1 cellular context compared by ENCODE assay signal in genomic region chr7:20201380-20201779, GRCh38.
A peak's percentile ranks its signal among the peaks of the same experiment; 100 is the strongest.
TF ChIP-seq lines count a peak whose summit lies in the region.

No MANE protein-coding gene starts in this region.

TF ChIP-seq in GM12878, 131 proteins besides CTCF, POLR2A, EP300 and RAD21 (continued from another document):
- TF ChIP-seq, protein P1, sequence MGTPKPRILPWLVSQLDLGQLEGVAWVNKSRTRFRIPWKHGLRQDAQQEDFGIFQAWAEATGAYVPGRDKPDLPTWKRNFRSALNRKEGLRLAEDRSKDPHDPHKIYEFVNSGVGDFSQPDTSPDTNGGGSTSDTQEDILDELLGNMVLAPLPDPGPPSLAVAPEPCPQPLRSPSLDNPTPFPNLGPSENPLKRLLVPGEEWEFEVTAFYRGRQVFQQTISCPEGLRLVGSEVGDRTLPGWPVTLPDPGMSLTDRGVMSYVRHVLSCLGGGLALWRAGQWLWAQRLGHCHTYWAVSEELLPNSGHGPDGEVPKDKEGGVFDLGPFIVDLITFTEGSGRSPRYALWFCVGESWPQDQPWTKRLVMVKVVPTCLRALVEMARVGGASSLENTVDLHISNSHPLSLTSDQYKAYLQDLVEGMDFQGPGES (IDR thresholded peaks at IDR 0.05) = no peak
- TF ChIP-seq MYB (IDR thresholded peaks at IDR 0.05; ENCODE audit: borderline replicate concordance, low read depth, low read length) = no peak
- no peak for TF ChIP-seq CBX3 (IDR thresholded peaks at IDR 0.05; ENCODE audit: borderline replicate concordance, low read depth)
- TF ChIP-seq, protein P2, sequence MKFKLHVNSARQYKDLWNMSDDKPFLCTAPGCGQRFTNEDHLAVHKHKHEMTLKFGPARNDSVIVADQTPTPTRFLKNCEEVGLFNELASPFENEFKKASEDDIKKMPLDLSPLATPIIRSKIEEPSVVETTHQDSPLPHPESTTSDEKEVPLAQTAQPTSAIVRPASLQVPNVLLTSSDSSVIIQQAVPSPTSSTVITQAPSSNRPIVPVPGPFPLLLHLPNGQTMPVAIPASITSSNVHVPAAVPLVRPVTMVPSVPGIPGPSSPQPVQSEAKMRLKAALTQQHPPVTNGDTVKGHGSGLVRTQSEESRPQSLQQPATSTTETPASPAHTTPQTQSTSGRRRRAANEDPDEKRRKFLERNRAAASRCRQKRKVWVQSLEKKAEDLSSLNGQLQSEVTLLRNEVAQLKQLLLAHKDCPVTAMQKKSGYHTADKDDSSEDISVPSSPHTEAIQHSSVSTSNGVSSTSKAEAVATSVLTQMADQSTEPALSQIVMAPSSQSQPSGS (IDR thresholded peaks at IDR 0.05; ENCODE audit: low read length) = peak; percentile 38; the same call in 1 of the 2 replicates
- TF ChIP-seq HDGF (IDR thresholded peaks at IDR 0.05) = peak; percentile 70; the same call in 1 of the 2 replicates
- no peak for TF ChIP-seq TCF7 (IDR thresholded peaks at IDR 0.05; ENCODE audit: borderline replicate concordance)
- TF ChIP-seq CUX1 (IDR thresholded peaks at IDR 0.05; ENCODE audit: insufficient replicate concordance, low read depth, low read length) = no peak
- no peak for TF ChIP-seq TBL1XR1 (IDR thresholded peaks at IDR 0.05; ENCODE audit: low read depth, low read length)
- TF ChIP-seq JUND (IDR thresholded peaks at IDR 0.05; ENCODE audit: low read depth, low read length) = no peak
- TF ChIP-seq ATF3 (IDR thresholded peaks at IDR 0.05; ENCODE audit: borderline replicate concordance, extremely low read depth, low read depth, low read length) = no peak
